Comparison of ENCODE assay signal across 20 cellular contexts in genomic region chr3:38544926-38545325, GRCh38.
"Had no signal": no experiment of that assay in that cellular context is flagged by ENCODE, and none has a peak within 500 bp of the region (broad histone marks: within the 10 kb centered on the region; RNA-seq: fewer than 3 reads in every experiment).

No MANE protein-coding gene starts in this region.

- DNase-seq: activated CD4-positive, alpha-beta T cell treated with anti-CD3 and anti-CD28 coated beads, Interleukin-2, amount 10 ng/mL, durations not matched to agents 24 days and 14 days; activated CD8-positive, alpha-beta memory T cell treated with anti-CD3 and anti-CD28 coated beads, Interleukin-2, amount 50 U/mL, for 4 hours; activated naive CD4-positive, alpha-beta T cell treated with anti-CD3 and anti-CD28 coated beads for 36 hours; activated T-cell treated with anti-CD3 and anti-CD28 coated beads, Interleukin-2, amount 50 U/mL, for 4 hours; caudate nucleus; dermis blood vessel endothelial cell; effector CD8-positive, alpha-beta T cell; foreskin keratinocyte; hippocampal formation; kidney glomerular epithelial cell; naive B cell; retina; stimulated activated CD4-positive, alpha-beta T cell treated with anti-CD3 and anti-CD28 coated beads, Interleukin-1b, Interleukin-23, amount 100 ng/mL, for 48 hours; stimulated activated naive CD8-positive, alpha-beta T cell treated with anti-CD3 and anti-CD28 coated beads, Interleukin-15, amount 100 ng/mL, for 72 hours; tibial artery; uterus had no signal

- H3K4me1 ChIP-seq: foreskin keratinocyte, neural progenitor cell, uterus had no signal

- H3K36me3 ChIP-seq: neural progenitor cell, tibial artery, uterus had no signal

- H2AFZ ChIP-seq: neural progenitor cell had no signal

- H3K9ac ChIP-seq: neural progenitor cell had no signal

- H3K27ac ChIP-seq: foreskin keratinocyte, neural progenitor cell, tibial artery, uterus, VCaP had no signal

- ATAC-seq: activated CD4-positive, CD25-positive, alpha-beta regulatory T cell treated with anti-CD3 and anti-CD28 coated beads, Interleukin-2, amount 50 U/mL, for 24 hours; activated T-cell treated with anti-CD3 and anti-CD28 coated beads, Interleukin-2, amount 50 U/mL, for 4 hours; foreskin keratinocyte; SK-N-SH treated with all-trans-retinoic acid at 6 μM for 48 hours; stimulated activated naive CD8-positive, alpha-beta T cell treated with anti-CD3 and anti-CD28 coated beads, Interleukin-15, amount 100 ng/mL, for 72 hours had no signal

- H3K4me3 ChIP-seq: neural progenitor cell, tibial artery, uterus had no signal

- H3K9me3 ChIP-seq: tibial artery, uterus had no signal

- H3K4me2 ChIP-seq: neural progenitor cell had no signal

- H3K27me3 ChIP-seq: foreskin keratinocyte, neural progenitor cell, tibial artery, uterus had no signal
